7 cellular contexts compared by ENCODE assay signal in the genomic region with DNA sequence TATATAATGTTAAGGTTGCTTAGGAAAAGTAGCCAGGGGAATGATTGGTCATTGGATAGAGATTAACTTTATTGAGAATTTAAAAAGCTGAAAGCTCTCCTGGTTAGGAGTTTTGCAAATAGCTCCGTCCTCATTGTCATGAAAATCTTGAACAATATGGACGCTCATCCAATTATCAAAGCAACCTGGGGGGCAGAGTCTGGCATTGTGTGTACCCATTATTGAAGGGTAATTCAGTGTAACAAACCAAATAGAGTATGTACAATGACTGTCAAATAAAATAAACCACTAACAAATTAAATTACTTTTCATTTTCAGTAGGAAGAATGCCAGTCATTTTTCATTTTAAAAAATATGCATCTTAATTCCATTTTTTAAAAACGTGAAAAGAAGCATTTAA.
"Had no signal": no experiment of that assay in that cellular context is flagged by ENCODE, and none has a peak within 500 bp of the region (broad histone marks: within the 10 kb centered on the region; RNA-seq: fewer than 3 reads in every experiment).

No MANE protein-coding gene starts in this region.

- H3K9me3 Mint-ChIP-seq: H9 had no signal

- H3K9ac ChIP-seq: GM23248 had no signal

- DNase-seq: GM23248, H9, HFFc6, IMR-90, KG1 had no signal

- H2AFZ ChIP-seq: GM23248 had no signal

- H3K4me3 Mint-ChIP-seq: H9, HFFc6 had no signal

- H3K27ac ChIP-seq: GM23248, HL-60 had no signal

- H3K27ac Mint-ChIP-seq: HFFc6 had no signal

- H3K4me3 ChIP-seq: GM23248, K562 had no signal
